1 cellular context compared by ENCODE assay signal in the genomic region with DNA sequence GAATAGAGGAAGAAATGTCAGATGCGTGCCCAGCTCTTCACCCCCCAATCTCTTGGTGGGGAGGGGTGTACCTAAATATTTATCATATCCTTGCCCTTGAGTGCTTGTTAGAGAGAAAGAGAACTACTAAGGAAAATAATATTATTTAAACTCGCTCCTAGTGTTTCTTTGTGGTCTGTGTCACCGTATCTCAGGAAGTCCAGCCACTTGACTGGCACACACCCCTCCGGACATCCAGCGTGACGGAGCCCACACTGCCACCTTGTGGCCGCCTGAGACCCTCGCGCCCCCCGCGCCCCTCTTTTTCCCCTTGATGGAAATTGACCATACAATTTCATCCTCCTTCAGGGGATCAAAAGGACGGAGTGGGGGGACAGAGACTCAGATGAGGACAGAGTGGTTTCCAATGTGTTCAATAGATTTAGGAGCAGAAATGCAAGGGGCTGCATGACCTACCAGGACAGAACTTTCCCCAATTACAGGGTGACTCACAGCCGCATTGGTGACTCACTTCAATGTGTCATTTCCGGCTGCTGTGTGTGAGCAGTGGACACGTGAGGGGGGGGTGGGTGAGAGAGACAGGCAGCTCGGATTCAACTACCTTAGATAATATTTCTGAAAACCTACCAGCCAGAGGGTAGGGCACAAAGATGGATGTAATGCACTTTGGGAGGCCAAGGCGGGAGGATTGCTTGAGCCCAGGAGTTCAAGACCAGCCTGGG.
TF ChIP-seq lines count a peak whose summit lies in the region.

No MANE protein-coding gene starts in this region.

TF ChIP-seq in GM12878, 131 proteins besides CTCF, POLR2A, EP300 and RAD21 (continued from another document):
- TF ChIP-seq, protein P1, sequence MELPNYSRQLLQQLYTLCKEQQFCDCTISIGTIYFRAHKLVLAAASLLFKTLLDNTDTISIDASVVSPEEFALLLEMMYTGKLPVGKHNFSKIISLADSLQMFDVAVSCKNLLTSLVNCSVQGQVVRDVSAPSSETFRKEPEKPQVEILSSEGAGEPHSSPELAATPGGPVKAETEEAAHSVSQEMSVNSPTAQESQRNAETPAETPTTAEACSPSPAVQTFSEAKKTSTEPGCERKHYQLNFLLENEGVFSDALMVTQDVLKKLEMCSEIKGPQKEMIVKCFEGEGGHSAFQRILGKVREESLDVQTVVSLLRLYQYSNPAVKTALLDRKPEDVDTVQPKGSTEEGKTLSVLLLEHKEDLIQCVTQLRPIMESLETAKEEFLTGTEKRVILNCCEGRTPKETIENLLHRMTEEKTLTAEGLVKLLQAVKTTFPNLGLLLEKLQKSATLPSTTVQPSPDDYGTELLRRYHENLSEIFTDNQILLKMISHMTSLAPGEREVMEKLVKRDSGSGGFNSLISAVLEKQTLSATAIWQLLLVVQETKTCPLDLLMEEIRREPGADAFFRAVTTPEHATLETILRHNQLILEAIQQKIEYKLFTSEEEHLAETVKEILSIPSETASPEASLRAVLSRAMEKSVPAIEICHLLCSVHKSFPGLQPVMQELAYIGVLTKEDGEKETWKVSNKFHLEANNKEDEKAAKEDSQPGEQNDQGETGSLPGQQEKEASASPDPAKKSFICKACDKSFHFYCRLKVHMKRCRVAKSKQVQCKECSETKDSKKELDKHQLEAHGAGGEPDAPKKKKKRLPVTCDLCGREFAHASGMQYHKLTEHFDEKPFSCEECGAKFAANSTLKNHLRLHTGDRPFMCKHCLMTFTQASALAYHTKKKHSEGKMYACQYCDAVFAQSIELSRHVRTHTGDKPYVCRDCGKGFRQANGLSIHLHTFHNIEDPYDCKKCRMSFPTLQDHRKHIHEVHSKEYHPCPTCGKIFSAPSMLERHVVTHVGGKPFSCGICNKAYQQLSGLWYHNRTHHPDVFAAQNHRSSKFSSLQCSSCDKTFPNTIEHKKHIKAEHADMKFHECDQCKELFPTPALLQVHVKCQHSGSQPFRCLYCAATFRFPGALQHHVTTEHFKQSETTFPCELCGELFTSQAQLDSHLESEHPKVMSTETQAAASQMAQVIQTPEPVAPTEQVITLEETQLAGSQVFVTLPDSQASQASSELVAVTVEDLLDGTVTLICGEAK (IDR thresholded peaks at IDR 0.05; ENCODE audit: borderline replicate concordance): peak; percentile 49; the same call in 1 of the 2 replicates
- TF ChIP-seq USF1 (IDR thresholded peaks at IDR 0.05; ENCODE audit: borderline replicate concordance, extremely low read length, insufficient read depth, low read depth, low read length) (peak; percentile 75), KLF5 (IDR thresholded peaks at IDR 0.05; ENCODE audit: partially characterized antibody) (no peak), REST (IDR thresholded peaks at IDR 0.05; ENCODE audit: low read depth, low read length) (no peak), SMC3 (IDR thresholded peaks at IDR 0.05; ENCODE audit: borderline replicate concordance, low read length) (peak; percentile 25; the same call in 1 of the 2 replicates), E2F8 (IDR thresholded peaks at IDR 0.05; ENCODE audit: low read depth, partially characterized antibody) (no peak), HCFC1 (IDR thresholded peaks at IDR 0.05; ENCODE audit: low read length) (no peak), FOS (IDR thresholded peaks at IDR 0.05; ENCODE audit: borderline replicate concordance, extremely low read depth, insufficient read length) (no peak), PAX8 (IDR thresholded peaks at IDR 0.05) (no peak), HDAC6 (IDR thresholded peaks at IDR 0.05; ENCODE audit: unreplicated experiment) (no peak), ASH2L (IDR thresholded peaks at IDR 0.05; ENCODE audit: borderline replicate concordance, low read depth) (peak; percentile 70; the same call in 1 of the 2 replicates), ATF3 (IDR thresholded peaks at IDR 0.05; ENCODE audit: borderline replicate concordance, extremely low read depth, low read depth, low read length) (peak; percentile 70), BACH1 (IDR thresholded peaks at IDR 0.05; ENCODE audit: borderline replicate concordance) (no peak), FOXK2 (IDR thresholded peaks at IDR 0.05) (no peak), STAT3 (IDR thresholded peaks at IDR 0.05; ENCODE audit: low read depth, low read length) (no peak), SUZ12 (IDR thresholded peaks at IDR 0.05; ENCODE audit: unreplicated experiment) (no peak)
- TF ChIP-seq, protein P2, sequence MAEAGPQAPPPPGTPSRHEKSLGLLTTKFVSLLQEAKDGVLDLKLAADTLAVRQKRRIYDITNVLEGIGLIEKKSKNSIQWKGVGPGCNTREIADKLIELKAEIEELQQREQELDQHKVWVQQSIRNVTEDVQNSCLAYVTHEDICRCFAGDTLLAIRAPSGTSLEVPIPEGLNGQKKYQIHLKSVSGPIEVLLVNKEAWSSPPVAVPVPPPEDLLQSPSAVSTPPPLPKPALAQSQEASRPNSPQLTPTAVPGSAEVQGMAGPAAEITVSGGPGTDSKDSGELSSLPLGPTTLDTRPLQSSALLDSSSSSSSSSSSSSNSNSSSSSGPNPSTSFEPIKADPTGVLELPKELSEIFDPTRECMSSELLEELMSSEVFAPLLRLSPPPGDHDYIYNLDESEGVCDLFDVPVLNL (IDR thresholded peaks at IDR 0.05; ENCODE audit: low read depth, low read length): no peak
